ENCODE assay signal across 23 cellular contexts in genomic region chr16:15795615-15796014, GRCh38.
"Had no signal": no experiment of that assay in that cellular context is flagged by ENCODE, and none has a peak within 500 bp of the region (broad histone marks: within the 10 kb centered on the region; RNA-seq: fewer than 3 reads in every experiment).

No MANE protein-coding gene starts in this region.

- H3K27me3 ChIP-seq: SJCRH30 had no signal

- H3K4me1 ChIP-seq: SJCRH30 had no signal

- H3K9ac ChIP-seq: KMS-11 had no signal

- DNase-seq: IMR-90; Kasumi-1; MV-4-11; NCI-H1048; NCI-H1105; NCI-H1417 treated with DMSO at 0.1 percent for 48 hours; NCI-H146; NCI-H1694 treated with DMSO at 0.1 percent for 48 hours; NCI-H1930; NCI-H2081; NCI-H2107; NCI-H226; NCI-H446; NCI-H510A; NCI-H524 treated with DMSO at 0.1 percent for 48 hours; NCI-H69; NCI-H774; NK-92 treated with Interleukin-12 subunit alpha and Interleukin-12 subunit beta, amount 100 ng/mL, for 24 hours; PC-3; SHP77 treated with DMSO at 0.1 percent for 48 hours; SJCRH30 had no signal

- H3K4me2 ChIP-seq: KMS-11 had no signal

- H3K36me3 ChIP-seq: SJCRH30 had no signal

- H3K27ac ChIP-seq: KMS-11, RWPE1, SJCRH30 had no signal

- H3K4me3 ChIP-seq: SJCRH30 had no signal
